8 cellular contexts compared by ENCODE assay signal in the genomic region with DNA sequence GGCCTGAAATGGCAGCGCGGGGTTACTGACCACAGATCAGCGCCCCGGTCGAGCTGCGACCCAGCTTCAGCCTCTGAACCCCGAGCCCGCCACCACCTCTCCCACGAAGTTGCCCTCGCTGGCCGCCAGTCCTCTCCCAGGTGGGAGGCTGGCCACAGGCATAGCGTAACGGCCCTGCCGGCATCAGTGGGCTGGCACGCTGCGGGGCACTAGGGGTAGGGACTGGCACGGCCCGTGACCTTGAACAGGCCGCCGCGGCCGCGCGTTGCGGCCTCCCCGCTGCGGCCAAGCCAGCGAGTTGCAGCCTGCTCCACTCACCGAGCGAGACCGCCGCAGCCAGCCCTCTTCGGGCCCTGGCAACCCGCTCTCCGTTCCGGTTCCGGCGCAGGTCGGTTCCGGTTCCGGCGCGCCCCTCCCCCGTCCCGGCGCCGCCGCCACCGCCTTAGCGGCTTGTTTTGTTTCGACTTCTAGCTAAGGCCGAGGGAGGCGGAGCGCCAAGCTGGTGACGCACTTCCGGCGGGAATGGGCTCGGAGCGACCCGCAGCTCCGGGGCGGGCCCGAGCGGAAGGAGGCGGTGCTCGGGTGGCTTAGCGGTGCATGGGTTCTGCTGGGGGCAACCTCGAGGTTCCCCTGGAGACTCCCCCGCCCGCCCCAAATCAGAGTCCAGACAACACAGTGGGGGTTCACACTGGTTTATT. TPM values are rescaled to one million over a fixed set of nuclear protein-coding genes. Genes with fewer than 3 reads are reported as not detected.
DNase-seq lines count a peak whose midpoint lies in the region; ATAC-seq and TF ChIP-seq lines count a peak whose summit lies in the region.

A gene with protein sequence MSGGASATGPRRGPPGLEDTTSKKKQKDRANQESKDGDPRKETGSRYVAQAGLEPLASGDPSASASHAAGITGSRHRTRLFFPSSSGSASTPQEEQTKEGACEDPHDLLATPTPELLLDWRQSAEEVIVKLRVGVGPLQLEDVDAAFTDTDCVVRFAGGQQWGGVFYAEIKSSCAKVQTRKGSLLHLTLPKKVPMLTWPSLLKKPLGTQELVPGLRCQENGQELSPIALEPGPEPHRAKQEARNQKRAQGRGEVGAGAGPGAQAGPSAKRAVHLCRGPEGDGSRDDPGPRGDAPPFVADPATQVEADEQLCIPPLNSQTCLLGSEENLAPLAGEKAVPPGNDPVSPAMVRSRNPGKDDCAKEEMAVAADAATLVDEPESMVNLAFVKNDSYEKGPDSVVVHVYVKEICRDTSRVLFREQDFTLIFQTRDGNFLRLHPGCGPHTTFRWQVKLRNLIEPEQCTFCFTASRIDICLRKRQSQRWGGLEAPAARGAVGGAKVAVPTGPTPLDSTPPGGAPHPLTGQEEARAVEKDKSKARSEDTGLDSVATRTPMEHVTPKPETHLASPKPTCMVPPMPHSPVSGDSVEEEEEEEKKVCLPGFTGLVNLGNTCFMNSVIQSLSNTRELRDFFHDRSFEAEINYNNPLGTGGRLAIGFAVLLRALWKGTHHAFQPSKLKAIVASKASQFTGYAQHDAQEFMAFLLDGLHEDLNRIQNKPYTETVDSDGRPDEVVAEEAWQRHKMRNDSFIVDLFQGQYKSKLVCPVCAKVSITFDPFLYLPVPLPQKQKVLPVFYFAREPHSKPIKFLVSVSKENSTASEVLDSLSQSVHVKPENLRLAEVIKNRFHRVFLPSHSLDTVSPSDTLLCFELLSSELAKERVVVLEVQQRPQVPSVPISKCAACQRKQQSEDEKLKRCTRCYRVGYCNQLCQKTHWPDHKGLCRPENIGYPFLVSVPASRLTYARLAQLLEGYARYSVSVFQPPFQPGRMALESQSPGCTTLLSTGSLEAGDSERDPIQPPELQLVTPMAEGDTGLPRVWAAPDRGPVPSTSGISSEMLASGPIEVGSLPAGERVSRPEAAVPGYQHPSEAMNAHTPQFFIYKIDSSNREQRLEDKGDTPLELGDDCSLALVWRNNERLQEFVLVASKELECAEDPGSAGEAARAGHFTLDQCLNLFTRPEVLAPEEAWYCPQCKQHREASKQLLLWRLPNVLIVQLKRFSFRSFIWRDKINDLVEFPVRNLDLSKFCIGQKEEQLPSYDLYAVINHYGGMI (N-terminal part only) (minus strand): TSS at position 386 of the 698 bp plus-strand sequence. CDS start 1,678 bp downstream, outside the sequence.

- H3K4me3 Mint-ChIP-seq in neural crest cell: peak within 1 kb of the TSS; percentile 90

- no peaks in the 10 kb centered on the region for H3K9me3 Mint-ChIP-seq in neural crest cell

- peak; percentile 90 for ATAC-seq in GM21723 (IDR thresholded peaks at IDR 0.05; ENCODE audit: unreplicated experiment)

- no peaks in the 10 kb centered on the region for H4K20me1 ChIP-seq in DOHH2 (ENCODE audit: control insufficient read depth, insufficient read depth, low read depth, low read length)

- H3K4me2 ChIP-seq in DOHH2 (ENCODE audit: low read length): peak within 1 kb of the TSS; percentile 92

- H3K9ac ChIP-seq in stomach smooth muscle (ENCODE audit: low read length in 2 of 2): peak within 1 kb of the TSS; percentile 97 to 99

- H3K4me3 ChIP-seq in DOHH2 (ENCODE audit: low read length) (peak within 1 kb of the TSS; percentile 98), fibroblast of the aortic adventitia (ENCODE audit: low read depth, low read length) (peak within 1 kb of the TSS; percentile 93), stomach smooth muscle (ENCODE audit: low read length in 2 of 2) (peak within 1 kb of the TSS; percentile 92 to 99)

- H3K27me3 Mint-ChIP-seq in neural crest cell (ENCODE audit: low read depth): no peaks in the 10 kb centered on the region

- H3K27ac Mint-ChIP-seq in neural crest cell (ENCODE audit: unreplicated experiment): peak within 1 kb of the TSS; percentile 96

- H3K27me3 ChIP-seq in DOHH2 (ENCODE audit: control insufficient read depth, low read length): no peaks in the 10 kb centered on the region
- no peaks in the 10 kb centered on the region for H3K27me3 ChIP-seq in stomach smooth muscle (ENCODE audit: control insufficient read depth in 1 of 2, insufficient read depth in 2 of 2, low read length in 2 of 2)

- H3F3A ChIP-seq in DOHH2 (ENCODE audit: control insufficient read depth, insufficient read depth): peaks cover 9% of the 10 kb centered on the region

- H3K27ac ChIP-seq in DOHH2 (ENCODE audit: low read depth, low read length) (peak within 1 kb of the TSS; percentile 73), stomach smooth muscle (ENCODE audit: low read length) (peak within 1 kb of the TSS; percentile 97)

- TF ChIP-seq CTCF in DOHH2 (IDR thresholded peaks at IDR 0.05; ENCODE audit: low read depth, low read length, poor library complexity, severe bottlenecking) (peak; percentile 13), fibroblast of the aortic adventitia (IDR thresholded peaks at IDR 0.05; ENCODE audit: insufficient read depth, low read length) (no peak), neural crest cell (conservative IDR thresholded peaks at IDR 0.05) (no peak)

- H3K36me3 ChIP-seq in DOHH2 (ENCODE audit: control insufficient read depth, low read length) (peaks cover 43% of the 10 kb centered on the region), stomach smooth muscle (ENCODE audit: control insufficient read depth in 2 of 2, insufficient read depth in 2 of 2, low read length in 2 of 2) (peaks cover 63 to 65% of the 10 kb centered on the region in 2 donors)

- peaks cover 5% of the 10 kb centered on the region for H3K4me1 Mint-ChIP-seq in neural crest cell

- H3K36me3 Mint-ChIP-seq in neural crest cell (ENCODE audit: low read depth): peaks cover 4% of the 10 kb centered on the region

- H3K9me2 ChIP-seq in DOHH2 (replicated peaks; ENCODE audit: control insufficient read depth, low read length): no peaks in the 10 kb centered on the region

- peaks cover 19% of the 10 kb centered on the region for H3K79me2 ChIP-seq in DOHH2 (ENCODE audit: control insufficient read depth, low read length)

- DNase-seq in Kasumi-1 (lab: John Stamatoyannopoulos, UW): peak; percentile 74 to 84
- peak; percentile 72 for DNase-seq in SHP77 treated with DMSO at 0.1 percent for 48 hours (lab: John Stamatoyannopoulos, UW)
- peak; percentile 98 for DNase-seq in activated effector memory CD4-positive, alpha-beta T cell treated with anti-CD3 and anti-CD28 coated beads, Interleukin-2, amount 50 U/mL, for 16 hours
- peak; percentile 92 for DNase-seq in fibroblast of the aortic adventitia (ENCODE audit: low read depth)
- DNase-seq in neural crest cell (ENCODE audit: low read depth, low spot score): peak; percentile 76

- H3K9me3 ChIP-seq in DOHH2 (ENCODE audit: control insufficient read depth, insufficient read depth, low read length) (no peaks in the 10 kb centered on the region), stomach smooth muscle (ENCODE audit: control insufficient read depth in 2 of 2, low read length in 2 of 2) (no peaks in the 10 kb centered on the region)

- H3K4me1 ChIP-seq in DOHH2 (ENCODE audit: control insufficient read depth, low read length): peaks cover 18% of the 10 kb centered on the region
- H3K4me1 ChIP-seq in stomach smooth muscle (ENCODE audit: control insufficient read depth, insufficient read depth, low read length): peaks cover 22% of the 10 kb centered on the region

RNA-seq across cellular contexts. Expression of the gene that starts here (rescaled TPM):
- total RNA-seq in fibroblast of the aortic adventitia (ENCODE audit: low replicate concordance): 23.7 and 36.0 TPM in 2 replicates
- total RNA-seq in neural crest cell: 71.8 and 72.6 TPM in 2 replicates

Comparison
In these comparisons a context has a peak if more than half of its experiments do, and no peak if none do; other contexts are left out.
1. Peak in every context shown above with its lines: DNase-seq, ATAC-seq, H3K4me3 ChIP-seq and H3K27ac ChIP-seq.